Comparison of ENCODE assay signal across 1 cellular context in genomic region chr20:48657426-48658197, GRCh38.
A peak's percentile ranks its signal among the peaks of the same experiment; 100 is the strongest.
TF ChIP-seq lines count a peak whose summit lies in the region.

No MANE protein-coding gene starts in this region.

TF ChIP-seq in K562, 482 proteins besides CTCF, POLR2A, EP300 and RAD21 (continued from another document):
- TF ChIP-seq STAG1 (CRISPR knock-in tag; IDR thresholded peaks at IDR 0.05; ENCODE audit: borderline replicate concordance): peak; percentile 91
- TF ChIP-seq, protein P1, sequence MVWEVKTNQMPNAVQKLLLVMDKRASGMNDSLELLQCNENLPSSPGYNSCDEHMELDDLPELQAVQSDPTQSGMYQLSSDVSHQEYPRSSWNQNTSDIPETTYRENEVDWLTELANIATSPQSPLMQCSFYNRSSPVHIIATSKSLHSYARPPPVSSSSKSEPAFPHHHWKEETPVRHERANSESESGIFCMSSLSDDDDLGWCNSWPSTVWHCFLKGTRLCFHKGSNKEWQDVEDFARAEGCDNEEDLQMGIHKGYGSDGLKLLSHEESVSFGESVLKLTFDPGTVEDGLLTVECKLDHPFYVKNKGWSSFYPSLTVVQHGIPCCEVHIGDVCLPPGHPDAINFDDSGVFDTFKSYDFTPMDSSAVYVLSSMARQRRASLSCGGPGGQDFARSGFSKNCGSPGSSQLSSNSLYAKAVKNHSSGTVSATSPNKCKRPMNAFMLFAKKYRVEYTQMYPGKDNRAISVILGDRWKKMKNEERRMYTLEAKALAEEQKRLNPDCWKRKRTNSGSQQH (CRISPR knock-in tag; IDR thresholded peaks at IDR 0.05): 0 out of 2 replicates have a peak, but pooled peaks have one; percentile 9
- TF ChIP-seq CBFA2T3 (IDR thresholded peaks at IDR 0.05): 0 out of 2 replicates have a peak, but pooled peaks have one; percentile 14
- no peak for TF ChIP-seq ZNF518B (CRISPR knock-in tag; IDR thresholded peaks at IDR 0.05)
- TF ChIP-seq SMARCC2 (IDR thresholded peaks at IDR 0.05; ENCODE audit: low read depth): no peak
- 0 out of 2 replicates have a peak, but pooled peaks have one; percentile 6 for TF ChIP-seq ELF4 (CRISPR knock-in tag; IDR thresholded peaks at IDR 0.05)
- peak; percentile 30; the same call in 1 of the 2 replicates for TF ChIP-seq MYC (IDR thresholded peaks at IDR 0.05; ENCODE audit: low read depth, low read length)
- no peak for TF ChIP-seq MYC (CRISPR knock-in tag; IDR thresholded peaks at IDR 0.05; ENCODE audit: borderline replicate concordance, low read depth)
- TF ChIP-seq NR2F6 (CRISPR knock-in tag; IDR thresholded peaks at IDR 0.05): peak; percentile 12; the same call in 1 of the 2 replicates
TF ChIP-seq in K562: peak in this region for 17.
